25 cellular contexts compared by ENCODE assay signal in genomic region chr20:49181265-49181877, GRCh38. TPM values are rescaled to one million over a fixed set of nuclear protein-coding genes. Genes with fewer than 3 reads are reported as not detected.
A peak's percentile ranks its signal among the peaks of the same experiment; 100 is the strongest.
DNase-seq lines count a peak whose midpoint lies in the region; ATAC-seq and TF ChIP-seq lines count a peak whose summit lies in the region.
"Had no signal": no experiment of that assay in that cellular context is flagged by ENCODE, and none has a peak within 500 bp of the region (broad histone marks: within the 10 kb centered on the region; RNA-seq: fewer than 3 reads in every experiment).

No MANE protein-coding gene starts in this region.

- H2BK120ac ChIP-seq in mesenchymal stem cell (ENCODE audit: low read depth, low read length), result no peak overlapping the region

- no peaks in the 10 kb centered on the region for H3K79me1 ChIP-seq in mesenchymal stem cell (replicated peaks; ENCODE audit: low read length, poor library complexity, severe bottlenecking)

- H3K18ac ChIP-seq in mesenchymal stem cell (ENCODE audit: low read depth in 1 of 2, low read length in 2 of 2), result no peak overlapping the region

- no peak overlapping the region for H3K4me3 Mint-ChIP-seq in MCF 10A (ENCODE audit: unreplicated experiment)
- H3K4me3 Mint-ChIP-seq: activated B cell treated with CpG ODN at 0.5 μM for 24 hours had no signal

- no peak overlapping the region for H3K4me3 ChIP-seq in breast epithelium
- no peak overlapping the region for H3K4me3 ChIP-seq in WERI-Rb-1 (ENCODE audit: low read depth, low read length)
- H3K4me3 ChIP-seq in mesenchymal stem cell (ENCODE audit: insufficient read depth in 1 of 2, low read depth in 1 of 2, low read length in 2 of 2), result no peak overlapping the region
- H3K4me3 ChIP-seq: HAP-1, tibial nerve had no signal

- 94% methylated on average over 5 of the region's 8 CpGs for WGBS in mesenchymal stem cell

- H3K27me3 ChIP-seq in breast epithelium (no peaks in the 10 kb centered on the region), WERI-Rb-1 (ENCODE audit: insufficient read depth, low read depth, severe bottlenecking) (no peaks in the 10 kb centered on the region), mesenchymal stem cell (ENCODE audit: control insufficient read depth in 1 of 2, insufficient read depth in 1 of 2, low read length in 2 of 2) (no peaks in the 10 kb centered on the region)
- H3K27me3 ChIP-seq: tibial nerve had no signal

- CTCF ChIA-PET in MCF 10A (lab: Yijun Ruan, JAX), result interaction anchor here (0.6 to 5.1 kb wide), 5 partner anchors 16 to 193 kb away, joined by 3 to 42 read pairs (median 5); no protein-coding TSS in a partner anchor
- CTCF ChIA-PET in HEK293T (lab: Yijun Ruan, JAX), result interaction anchor here (0.7 to 1.0 kb wide), 2 partner anchors 36 to 48 kb away, joined by 3 to 8 read pairs; no protein-coding TSS in a partner anchor

- H3K14ac ChIP-seq in mesenchymal stem cell (ENCODE audit: low read length in 2 of 2), result peak overlapping the region in 1 of 2 experiments; percentile 57

- no peak for ATAC-seq in HG03432 (IDR thresholded peaks at IDR 0.05; ENCODE audit: unreplicated experiment)
- ATAC-seq: left lobe of liver had no signal

- H2AFZ ChIP-seq in mesenchymal stem cell (ENCODE audit: low read depth, low read length), result no peak overlapping the region

- no peak overlapping the region for H2BK5ac ChIP-seq in mesenchymal stem cell (ENCODE audit: low read depth, low read length, poor library complexity, severe bottlenecking)

- no TSS peak for BruUV-seq in MCF 10A (replicated peaks; lab: Mats Ljungman, UMichigan)

- intact Hi-C loops in MCF 10A (cut with micrococcal nuclease), result no loop called here
- intact Hi-C loops in breast epithelium (cut with DNase I; ENCODE audit: low total_unique reads), result no loop called here
- intact Hi-C loops in posterior cingulate gyrus (cut with DNase I), result no loop called here

- H3K9ac ChIP-seq in mesenchymal stem cell (ENCODE audit: low read length), result peak overlapping the region; percentile 29
- H3K9ac ChIP-seq: KMS-11 had no signal

- no peak overlapping the region for H3K4ac ChIP-seq in mesenchymal stem cell (ENCODE audit: low read depth in 1 of 2, low read length in 2 of 2)

- H3K9me3 ChIP-seq in breast epithelium, result no peaks in the 10 kb centered on the region
- no peaks in the 10 kb centered on the region for H3K9me3 ChIP-seq in WERI-Rb-1 (ENCODE audit: severe bottlenecking)
- H3K9me3 ChIP-seq in mesenchymal stem cell (ENCODE audit: control insufficient read depth, low read length), result no peaks in the 10 kb centered on the region
- H3K9me3 ChIP-seq: HAP-1, tibial nerve had no signal

- no peaks in the 10 kb centered on the region for H3K9me3 Mint-ChIP-seq in MCF 10A (ENCODE audit: unreplicated experiment)
- H3K9me3 Mint-ChIP-seq: activated B cell treated with CpG ODN at 0.5 μM for 24 hours had no signal

- H3K4me1 Mint-ChIP-seq in MCF 10A (ENCODE audit: insufficient read depth, unreplicated experiment), result peaks cover 8% of the 10 kb centered on the region

- no peak overlapping the region for H3K27ac ChIP-seq in breast epithelium
- no peak overlapping the region for H3K27ac ChIP-seq in WERI-Rb-1
- no peak overlapping the region for H3K27ac ChIP-seq in mesenchymal stem cell (ENCODE audit: low read length, poor library complexity, severe bottlenecking)
- H3K27ac ChIP-seq: KMS-11, tibial nerve had no signal

- POLR2A ChIA-PET in MCF 10A (lab: Yijun Ruan, JAX), result interaction anchor here (1.8 to 6.6 kb wide), 2 partner anchors 15 to 36 kb away, joined by 6 to 59 read pairs; no protein-coding TSS in a partner anchor
- POLR2A ChIA-PET in HEK293T (lab: Yijun Ruan, JAX), result interaction anchor here (1.2 to 1.3 kb wide), 2 partner anchors 38 to 135 kb away, joined by 4 to 5 read pairs; partner anchors contain the start of genes CSE1L and DDX27

- H3K4me1 ChIP-seq in breast epithelium (peaks cover 3 to 7% of the 10 kb centered on the region in 2 donors), mesenchymal stem cell (ENCODE audit: control insufficient read depth, insufficient read depth, low read depth, low read length) (peaks cover 10% of the 10 kb centered on the region)

- peak overlapping the region; percentile 19 for H3K27ac Mint-ChIP-seq in MCF 10A (ENCODE audit: low read depth, unreplicated experiment)

- H3K27me3 Mint-ChIP-seq in MCF 10A (ENCODE audit: insufficient read depth, unreplicated experiment), result no peaks in the 10 kb centered on the region
- H3K27me3 Mint-ChIP-seq: activated B cell treated with CpG ODN at 0.5 μM for 24 hours had no signal

- H4K8ac ChIP-seq in mesenchymal stem cell (ENCODE audit: low read length), result no peak overlapping the region

- H2AK5ac ChIP-seq in mesenchymal stem cell (ENCODE audit: low read length, severe bottlenecking), result no peak overlapping the region

- TF ChIP-seq POLR2A in breast epithelium (IDR thresholded peaks at IDR 0.05), result no peak

- H2BK15ac ChIP-seq in mesenchymal stem cell (ENCODE audit: low read depth, poor library complexity, severe bottlenecking), result no peak overlapping the region

- no peak overlapping the region for H2BK12ac ChIP-seq in mesenchymal stem cell (ENCODE audit: low read length in 2 of 2)

- DNase-seq in MCF 10A (ENCODE audit: unreplicated experiment), result no peak
- DNase-seq in breast epithelium (ENCODE audit: low spot score in 2 of 2), result no peak
- peak; percentile 20 for DNase-seq in WERI-Rb-1
- no peak for DNase-seq in mesenchymal stem cell
- DNase-seq in HEK293T (ENCODE audit: extremely low spot score), result no peak
- DNase-seq in DMS153 (lab: John Stamatoyannopoulos, UW), result no peak
- DNase-seq in posterior cingulate gyrus, result no peak
- DNase-seq: ACHN; activated B cell treated with CpG ODN at 0.5 μM for 24 hours; C1 segment of cervical spinal cord; cerebellar nuclear complex; hypothalamus; MV-4-11; NCI-H146; NCI-H510A treated with DMSO at 0.1 percent for 48 hours; retina; Right ventricle myocardium superior; stimulated activated CD4-positive, alpha-beta T cell treated with anti-CD3 and anti-CD28 coated beads, Interleukin-2, amount 100 ng/mL, for 24 hours; SW 1271; T1000 had no signal

- H4K91ac ChIP-seq in mesenchymal stem cell (ENCODE audit: low read length), result no peak overlapping the region

- H3K4me2 ChIP-seq in mesenchymal stem cell (ENCODE audit: low read length, poor library complexity, severe bottlenecking), result no peak overlapping the region

- H3K23ac ChIP-seq in mesenchymal stem cell (ENCODE audit: low read length in 2 of 2), result peak overlapping the region in 1 of 2 experiments; percentile 78

- TF ChIP-seq CTCF in MCF 10A (IDR thresholded peaks at IDR 0.05; ENCODE audit: unreplicated experiment) (no peak), breast epithelium (IDR thresholded peaks at IDR 0.05) (no peak), WERI-Rb-1 (IDR thresholded peaks at IDR 0.05; ENCODE audit: low read depth, low read length) (no peak)

- H3K36me3 ChIP-seq in breast epithelium, result no peaks in the 10 kb centered on the region
- H3K36me3 ChIP-seq in WERI-Rb-1, result peaks cover 32% of the 10 kb centered on the region
- H3K36me3 ChIP-seq in mesenchymal stem cell (ENCODE audit: control insufficient read depth in 1 of 2, insufficient read depth in 2 of 2, low read depth in 1 of 2, low read length in 2 of 2), result peaks cover 9 to 12% of the 10 kb centered on the region in 2 experiments

- H3K36me3 Mint-ChIP-seq in MCF 10A (ENCODE audit: insufficient read depth, unreplicated experiment), result peaks cover 22% of the 10 kb centered on the region

TF ChIP-seq in HEK293T, 16 proteins besides CTCF, POLR2A, EP300 and RAD21:
- no peak for TF ChIP-seq ARNT (IDR thresholded peaks at IDR 0.05)
- TF ChIP-seq SUZ12 (IDR thresholded peaks at IDR 0.05), result no peak
- TF ChIP-seq HDGF (IDR thresholded peaks at IDR 0.05; ENCODE audit: borderline replicate concordance), result no peak
- TF ChIP-seq NFRKB (IDR thresholded peaks at IDR 0.05), result no peak
- no peak for TF ChIP-seq LEF1 (IDR thresholded peaks at IDR 0.05; ENCODE audit: borderline replicate concordance)
- no peak for TF ChIP-seq BHLHE40 (IDR thresholded peaks at IDR 0.05; ENCODE audit: borderline replicate concordance)

RNA-seq across cellular contexts. Expression of gene STAU1, which starts 6.8 kb away (rescaled TPM):
- total RNA-seq in MCF 10A (2022) (109 and 110 TPM in 2 replicates), breast epithelium (10 to 100 TPM; 79.8 to 85.2 (median 79.9) TPM)
- 80.8 TPM for polyA plus RNA-seq in mesenchymal stem cell (2013, experiment 1 of 2)
- polyA plus RNA-seq in mesenchymal stem cell (2013, experiment 2 of 2), result 80.1 TPM

RNA-seq across cellular contexts. Expression of gene DDX27, which starts 37.8 kb away (rescaled TPM):
- total RNA-seq in MCF 10A (2022) (45.7 and 56.4 TPM in 2 replicates), breast epithelium (10 to 100 TPM; 28.5 to 35.1 (median 34.8) TPM)
- polyA plus RNA-seq in mesenchymal stem cell (2013, experiment 1 of 2), result 34.0 TPM
- 31.9 TPM for polyA plus RNA-seq in mesenchymal stem cell (2013, experiment 2 of 2)
